In genomic region chr12:102182635-102183034, GRCh38 we compare ENCODE assay signal across 29 cellular contexts.
DNase-seq lines count a peak whose midpoint lies in the region; ATAC-seq and TF ChIP-seq lines count a peak whose summit lies in the region.
"Had no signal": no experiment of that assay in that cellular context is flagged by ENCODE, and none has a peak within 500 bp of the region (broad histone marks: within the 10 kb centered on the region; RNA-seq: fewer than 3 reads in every experiment).

No MANE protein-coding gene starts in this region.

- H3K9me3 Mint-ChIP-seq in stimulated activated naive B cell treated with anti-CD40 and anti-IgM and Interleukin-4, amounts not matched to agents 10 μg/mL and 1 μg/mL and 100 μg/mL, for 72 hours = no peaks in the 10 kb centered on the region
- H3K9me3 Mint-ChIP-seq: activated CD4-positive, alpha-beta T cell treated with anti-CD3 and anti-CD28 coated beads, Interleukin-2, amount 10 ng/mL, durations not matched to agents 7 days and 5 days; activated naive CD4-positive, alpha-beta T cell treated with anti-CD3 and anti-CD28 coated beads, Interleukin-2, amount 50 U/mL, for 72 hours; activated T-helper 1 cell treated with anti-CD3 and anti-CD28 coated beads, Interleukin-12 subunit alpha, Interleukin-12 subunit beta, Interleukin-2, Interleukin-4 antibody, amounts not matched to agents 30 ng/mL and 10 ng/mL and 1 ng/mL, durations not matched to agents 14 hours and 24 hours and 36 hours; T-helper 1 cell treated with Interleukin-12 subunit alpha and Interleukin-12 subunit beta and Interleukin-4 antibody, amounts not matched to agents 30 μg/mL and 1 μg/mL, for 36 hours had no signal

- ATAC-seq in stimulated activated naive B cell treated with anti-CD40 and anti-IgM and Interleukin-4, amounts not matched to agents 10 μg/mL and 1 μg/mL and 100 μg/mL, for 72 hours (replicated peaks) = peak; percentile 36 to 67
- ATAC-seq: activated CD8-positive, alpha-beta memory T cell treated with anti-CD3 and anti-CD28 coated beads, Interleukin-2, amount 10 ng/mL, durations not matched to agents 7 days and 5 days; heart left ventricle; HepG2; left cardiac atrium had no signal

- H3K4me3 Mint-ChIP-seq in stimulated activated naive B cell treated with anti-CD40 and anti-IgM and Interleukin-4, amounts not matched to agents 10 μg/mL and 1 μg/mL and 100 μg/mL, for 72 hours = no peak overlapping the region
- H3K4me3 Mint-ChIP-seq: activated CD4-positive, alpha-beta T cell treated with anti-CD3 and anti-CD28 coated beads, Interleukin-2, amount 10 ng/mL, durations not matched to agents 7 days and 5 days; activated CD8-positive, alpha-beta memory T cell treated with anti-CD3 and anti-CD28 coated beads, Interleukin-2, amount 10 ng/mL, durations not matched to agents 7 days and 5 days; activated T-helper 1 cell treated with anti-CD3 and anti-CD28 coated beads, Interleukin-12 subunit alpha, Interleukin-12 subunit beta, Interleukin-2, Interleukin-4 antibody, amounts not matched to agents 30 ng/mL and 10 ng/mL and 1 ng/mL, durations not matched to agents 14 hours and 24 hours and 36 hours; B cell; T-helper 1 cell treated with Interleukin-12 subunit alpha and Interleukin-12 subunit beta and Interleukin-4 antibody, amounts not matched to agents 30 μg/mL and 1 μg/mL, for 36 hours had no signal

- peaks cover 9% of the 10 kb centered on the region; the same call in 1 of the 2 replicates for H3K36me3 ChIP-seq in SK-N-MC (ENCODE audit: insufficient read depth, low read length)
- H3K36me3 ChIP-seq: heart left ventricle, Peyer's patch, WERI-Rb-1 had no signal

- no peak for TF ChIP-seq CTCF in epithelial cell of esophagus (IDR thresholded peaks at IDR 0.05; ENCODE audit: insufficient read depth, low read depth, low read length, missing control alignments)

- no peak overlapping the region for H3K27ac ChIP-seq in SK-N-MC
- H3K27ac ChIP-seq: dorsolateral prefrontal cortex, heart left ventricle, Peyer's patch, psoas muscle, SJCRH30, WERI-Rb-1 had no signal

- peaks cover 0 to 4% of the 10 kb centered on the region in 2 donors for H3K4me1 Mint-ChIP-seq in stimulated activated naive B cell treated with anti-CD40 and anti-IgM and Interleukin-4, amounts not matched to agents 10 μg/mL and 1 μg/mL and 100 μg/mL, for 72 hours
- H3K4me1 Mint-ChIP-seq: activated CD4-positive, alpha-beta T cell treated with anti-CD3 and anti-CD28 coated beads, Interleukin-2, amount 10 ng/mL, durations not matched to agents 7 days and 5 days; activated CD8-positive, alpha-beta memory T cell treated with anti-CD3 and anti-CD28 coated beads, Interleukin-2, amount 10 ng/mL, durations not matched to agents 7 days and 5 days; B cell had no signal

- H3K9me3 ChIP-seq in SK-N-MC (ENCODE audit: low read depth, low read length) = no peaks in the 10 kb centered on the region
- H3K9me3 ChIP-seq: heart left ventricle, Peyer's patch, psoas muscle, SJCRH30 had no signal

- H3K27me3 Mint-ChIP-seq in stimulated activated naive B cell treated with anti-CD40 and anti-IgM and Interleukin-4, amounts not matched to agents 10 μg/mL and 1 μg/mL and 100 μg/mL, for 72 hours = no peaks in the 10 kb centered on the region
- H3K27me3 Mint-ChIP-seq: activated CD4-positive, alpha-beta T cell treated with anti-CD3 and anti-CD28 coated beads, Interleukin-2, amount 10 ng/mL, durations not matched to agents 7 days and 5 days; activated CD8-positive, alpha-beta memory T cell treated with anti-CD3 and anti-CD28 coated beads, Interleukin-2, amount 10 ng/mL, durations not matched to agents 7 days and 5 days; B cell had no signal

- H3K4me3 ChIP-seq in SK-N-MC (no peak overlapping the region), epithelial cell of esophagus (ENCODE audit: low read length) (no peak overlapping the region)
- H3K4me3 ChIP-seq: dorsolateral prefrontal cortex, heart left ventricle, Peyer's patch, psoas muscle, SJCRH30 had no signal

- DNase-seq in SIG-M5 treated with dmso at 0.1 percent for 504 hours (lab: John Stamatoyannopoulos, UW; ENCODE audit: unreplicated experiment) (peak; percentile 66), SIG-M5 (lab: John Stamatoyannopoulos, UW) (no peak), SK-N-MC (ENCODE audit: low read depth, low spot score) (peak; percentile 10), epithelial cell of esophagus (ENCODE audit: low read depth) (peak; percentile 18), pons (ENCODE audit: low spot score) (no peak), NCI-H146 treated with DMSO at 0.1 percent for 48 hours (lab: John Stamatoyannopoulos, UW; ENCODE audit: unreplicated experiment) (no peak)
- DNase-seq in stimulated activated naive B cell treated with anti-CD40 and anti-IgM and Interleukin-4, amounts not matched to agents 10 μg/mL and 1 μg/mL and 100 μg/mL, for 72 hours = no peak
- no peak for DNase-seq in activated CD4-positive, CD25-positive, alpha-beta regulatory T cell treated with anti-CD3 and anti-CD28 coated beads, Interleukin-2, amount 50 U/mL, for 72 hours
- DNase-seq: 8988T; activated CD4-positive, alpha-beta T cell treated with anti-CD3 and anti-CD28 coated beads, Interleukin-2, amount 10 ng/mL, durations not matched to agents 7 days and 5 days; activated CD8-positive, alpha-beta memory T cell treated with anti-CD3 and anti-CD28 coated beads, Interleukin-2, amount 10 ng/mL, durations not matched to agents 7 days and 5 days; aorta; caudate nucleus; COR-L47; DMS79; dorsolateral prefrontal cortex; heart left ventricle; left cardiac atrium; NCI-H1105 treated with DMSO at 0.1 percent for 48 hours; NCI-H2107; Peyer's patch; psoas muscle; SJCRH30; WERI-Rb-1 had no signal

- peaks cover 0 to 2% of the 10 kb centered on the region in 2 donors for H3K36me3 Mint-ChIP-seq in stimulated activated naive B cell treated with anti-CD40 and anti-IgM and Interleukin-4, amounts not matched to agents 10 μg/mL and 1 μg/mL and 100 μg/mL, for 72 hours

- H3K27ac Mint-ChIP-seq in stimulated activated naive B cell treated with anti-CD40 and anti-IgM and Interleukin-4, amounts not matched to agents 10 μg/mL and 1 μg/mL and 100 μg/mL, for 72 hours = no peak overlapping the region
- H3K27ac Mint-ChIP-seq: activated CD4-positive, alpha-beta T cell treated with anti-CD3 and anti-CD28 coated beads, Interleukin-2, amount 10 ng/mL, durations not matched to agents 7 days and 5 days; activated CD8-positive, alpha-beta memory T cell treated with anti-CD3 and anti-CD28 coated beads, Interleukin-2, amount 10 ng/mL, durations not matched to agents 7 days and 5 days; activated naive CD4-positive, alpha-beta T cell treated with anti-CD3 and anti-CD28 coated beads, Interleukin-2, amount 50 U/mL, for 72 hours; activated T-helper 1 cell treated with anti-CD3 and anti-CD28 coated beads, Interleukin-12 subunit alpha, Interleukin-12 subunit beta, Interleukin-2, Interleukin-4 antibody, amounts not matched to agents 30 ng/mL and 10 ng/mL and 1 ng/mL, durations not matched to agents 14 hours and 24 hours and 36 hours; B cell; T-helper 1 cell treated with Interleukin-12 subunit alpha and Interleukin-12 subunit beta and Interleukin-4 antibody, amounts not matched to agents 30 μg/mL and 1 μg/mL, for 36 hours had no signal

- H3K9ac ChIP-seq in SK-N-MC (ENCODE audit: insufficient read length) = no peak overlapping the region

Comparison
In these comparisons a context has a peak if more than half of its experiments do, and no peak if none do; other contexts are left out.
1. DNase-seq: peak in SIG-M5 treated with dmso at 0.1 percent for 504 hours (single experiment), SK-N-MC (single experiment) and epithelial cell of esophagus (single experiment); none in SIG-M5 (single experiment), stimulated activated naive B cell treated with anti-CD40 and anti-IgM and Interleukin-4, amounts not matched to agents 10 μg/mL and 1 μg/mL and 100 μg/mL, for 72 hours (single experiment), pons (single experiment), activated CD4-positive, CD25-positive, alpha-beta regulatory T cell treated with anti-CD3 and anti-CD28 coated beads, Interleukin-2, amount 50 U/mL, for 72 hours (single experiment) and NCI-H146 treated with DMSO at 0.1 percent for 48 hours (single experiment).